17 cellular contexts compared by ENCODE assay signal in the genomic region with DNA sequence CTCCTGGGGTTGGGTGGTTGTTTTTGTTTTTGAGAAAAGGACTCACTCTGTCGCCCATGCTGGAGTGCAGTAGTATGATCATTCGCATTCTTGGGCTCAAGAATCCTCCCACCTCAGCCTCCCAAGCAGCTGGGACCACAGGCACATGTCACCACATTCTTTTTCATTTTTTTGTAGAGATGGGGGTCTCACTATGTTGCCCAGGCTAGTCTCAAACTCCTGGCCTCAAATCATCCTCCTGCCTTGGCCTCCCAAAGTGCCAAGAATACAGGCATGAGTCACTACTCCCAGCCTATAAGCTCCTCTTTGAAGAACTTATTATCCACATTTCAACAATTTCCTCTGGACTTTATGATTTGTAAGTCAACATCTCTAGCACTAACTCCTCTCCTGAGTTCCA.
"Had no signal": no experiment of that assay in that cellular context is flagged by ENCODE, and none has a peak within 500 bp of the region (broad histone marks: within the 10 kb centered on the region; RNA-seq: fewer than 3 reads in every experiment).

No MANE protein-coding gene starts in this region.

- H3K27me3 Mint-ChIP-seq: activated CD4-positive, alpha-beta memory T cell treated with anti-CD3 and anti-CD28 coated beads, Interleukin-2, amount 10 ng/mL, durations not matched to agents 7 days and 5 days; activated CD4-positive, alpha-beta T cell treated with anti-CD3 and anti-CD28 coated beads, Interleukin-2, amount 10 ng/mL, durations not matched to agents 24 days and 14 days; activated naive CD8-positive, alpha-beta T cell treated with anti-CD3 and anti-CD28 coated beads, Interleukin-2, amount 50 U/mL, for 24 hours; brain had no signal

- H3K9me3 Mint-ChIP-seq: activated CD4-positive, alpha-beta memory T cell treated with anti-CD3 and anti-CD28 coated beads, Interleukin-2, amount 10 ng/mL, durations not matched to agents 7 days and 5 days; activated CD4-positive, alpha-beta T cell treated with anti-CD3 and anti-CD28 coated beads, Interleukin-2, amount 10 ng/mL, durations not matched to agents 24 days and 14 days; activated naive CD8-positive, alpha-beta T cell treated with anti-CD3 and anti-CD28 coated beads, Interleukin-2, amount 50 U/mL, for 24 hours had no signal

- H3K4me3 Mint-ChIP-seq: activated CD4-positive, alpha-beta memory T cell treated with anti-CD3 and anti-CD28 coated beads, Interleukin-2, amount 10 ng/mL, durations not matched to agents 7 days and 5 days; activated CD4-positive, alpha-beta T cell treated with anti-CD3 and anti-CD28 coated beads, Interleukin-2, amount 10 ng/mL, durations not matched to agents 24 days and 14 days; activated naive CD8-positive, alpha-beta T cell treated with anti-CD3 and anti-CD28 coated beads, Interleukin-2, amount 50 U/mL, for 24 hours; brain had no signal

- ATAC-seq: activated CD4-positive, CD25-positive, alpha-beta regulatory T cell treated with anti-CD3 and anti-CD28 coated beads, Interleukin-2, amount 50 U/mL, for 24 hours; activated naive CD8-positive, alpha-beta T cell treated with anti-CD3 and anti-CD28 coated beads, Interleukin-2, amount 50 U/mL, for 24 hours; gastrocnemius medialis; heart left ventricle; left colon; upper lobe of right lung had no signal

- H3K27ac Mint-ChIP-seq: activated CD4-positive, alpha-beta memory T cell treated with anti-CD3 and anti-CD28 coated beads, Interleukin-2, amount 10 ng/mL, durations not matched to agents 7 days and 5 days; activated CD4-positive, alpha-beta T cell treated with anti-CD3 and anti-CD28 coated beads, Interleukin-2, amount 10 ng/mL, durations not matched to agents 24 days and 14 days had no signal

- DNase-seq: activated CD4-positive, alpha-beta memory T cell treated with anti-CD3 and anti-CD28 coated beads, Interleukin-2, amount 10 ng/mL, durations not matched to agents 7 days and 5 days; activated CD4-positive, alpha-beta T cell treated with anti-CD3 and anti-CD28 coated beads, Interleukin-2, amount 10 ng/mL, durations not matched to agents 24 days and 14 days; activated gamma-delta T cell; activated naive CD4-positive, alpha-beta T cell treated with anti-CD3 and anti-CD28 coated beads, Interleukin-2, amount 50 U/mL, for 16 hours; activated naive CD8-positive, alpha-beta T cell treated with anti-CD3 and anti-CD28 coated beads, Interleukin-2, amount 50 U/mL, for 24 hours; anterior cingulate cortex; dorsolateral prefrontal cortex; gastrocnemius medialis; heart left ventricle; left colon; mesenchymal stem cell; spleen; stimulated activated CD4-positive, alpha-beta T cell treated with anti-CD3 and anti-CD28 coated beads, Interleukin-4, amount 100 ng/mL, for 1 hour; stimulated activated naive CD4-positive, alpha-beta T cell treated with Interleukin-2 at 50 U/mL for 16 hours; upper lobe of right lung had no signal
